In genomic region chr5:139647406-139648204, GRCh38 we compare ENCODE assay signal across 9 cellular contexts. TPM values are rescaled to one million over a fixed set of nuclear protein-coding genes. Genes with fewer than 3 reads are reported as not detected.
A peak's percentile ranks its signal among the peaks of the same experiment; 100 is the strongest.
DNase-seq lines count a peak whose midpoint lies in the region; ATAC-seq and TF ChIP-seq lines count a peak whose summit lies in the region.
"Had no signal": no experiment of that assay in that cellular context is flagged by ENCODE, and none has a peak within 500 bp of the region (broad histone marks: within the 10 kb centered on the region; RNA-seq: fewer than 3 reads in every experiment).

No MANE protein-coding gene starts in this region.

- H3K27ac ChIP-seq in iPS DF 6.9 (ENCODE audit: low read length) (no peak overlapping the region), spleen (peak overlapping the region in 7 of 8 donors; percentile 87 to 95 (median 92))

- WGBS in iPS DF 6.9 (ENCODE audit: insufficient coverage, insufficient read length), result no CpG with 5 or more reads among the region's 48 CpGs
- WGBS in spleen, 5 donors, result 16 to 22% (median 19%) methylated on average over 34 to 48 of the region's 48 CpGs

- CTCF ChIA-PET in WTC11 (lab: Charles Lee), result interaction anchor here (0.7 to 9.5 kb wide), 28 partner anchors 11 to 1294 kb away, joined by 3 to 235 read pairs (median 5); partner anchors contain the start of genes SPATA24 and UBE2D2

- H3K27me3 ChIP-seq in iPS DF 6.9 (ENCODE audit: control insufficient read depth, insufficient read depth, low read length) (peaks cover 5% of the 10 kb centered on the region), spleen (replicated peaks in 1 of 7) (peaks cover 0 to 54% (median 6%) of the 10 kb centered on the region in 7 donors)

- intact Hi-C loops in spleen (cut with DNase I; ENCODE audit: low total_unique reads), result no loop called here

- TF ChIP-seq CTCF in HFF-Myc (IDR thresholded peaks at IDR 0.05; ENCODE audit: low read depth, low read length, missing control alignments), result no peak
- TF ChIP-seq CTCF in WTC11 (IDR thresholded peaks at IDR 0.05), result no peak
- no peak for TF ChIP-seq CTCF in spleen (IDR thresholded peaks at IDR 0.05 in 8 of 11, conservative IDR thresholded peaks at IDR 0.05 in 3 of 11)

- TF ChIP-seq POLR2A in spleen (IDR thresholded peaks at IDR 0.05), result no peak

- ATAC-seq in WTC11 (no peak), GM21381 (IDR thresholded peaks at IDR 0.05; ENCODE audit: unreplicated experiment) (no peak), HG03460 (IDR thresholded peaks at IDR 0.05; ENCODE audit: unreplicated experiment) (no peak)

- H3K36me3 ChIP-seq in iPS DF 6.9 (ENCODE audit: control insufficient read depth, insufficient read depth, low read length) (no peaks in the 10 kb centered on the region), spleen (no peaks in the 10 kb centered on the region)

- H3K9me3 Mint-ChIP-seq in WTC11, result no peaks in the 10 kb centered on the region

- no peak for DNase-seq in HFF-Myc (ENCODE audit: extremely low read depth, low read depth)
- DNase-seq in WTC11 (ENCODE audit: low spot score), result peak; percentile 43
- DNase-seq in iPS DF 6.9 (ENCODE audit: low read depth, low spot score), result no peak
- no peak for DNase-seq in spleen
- no peak for DNase-seq in HPDE6-E6E7 (ENCODE audit: extremely low spot score)
- DNase-seq in middle frontal gyrus (ENCODE audit: extremely low spot score, low spot score), result no peak
- DNase-seq: NCI-H1694 had no signal

- H3K4me3 Mint-ChIP-seq in WTC11, result peak overlapping the region; percentile 84

- no peaks in the 10 kb centered on the region for H3K36me3 Mint-ChIP-seq in WTC11

- POLR2A ChIA-PET in WTC11 (lab: Charles Lee), result interaction anchor here (0.7 to 1.9 kb wide), 19 partner anchors 7 to 134 kb away, joined by 3 to 54 read pairs (median 4); no protein-coding TSS in a partner anchor

- H3K4me1 ChIP-seq in iPS DF 6.9 (ENCODE audit: control insufficient read depth, insufficient read depth, low read length) (peaks cover 13% of the 10 kb centered on the region), spleen (peaks cover 31 to 99% (median 65%) of the 10 kb centered on the region in 6 donors)

- H3K4me1 Mint-ChIP-seq in WTC11, result peaks cover 55% of the 10 kb centered on the region

- H3K9me3 ChIP-seq in iPS DF 6.9 (ENCODE audit: control insufficient read depth, insufficient read depth, low read length), result no peaks in the 10 kb centered on the region
- no peaks in the 10 kb centered on the region for H3K9me3 ChIP-seq in spleen

- peak overlapping the region; percentile 70 for H3K27ac Mint-ChIP-seq in WTC11

- peak overlapping the region; percentile 62 for H3K4me3 ChIP-seq in HFF-Myc (replicated peaks; ENCODE audit: low read depth, low read length)
- H3K4me3 ChIP-seq in iPS DF 6.9 (ENCODE audit: low read length), result peak overlapping the region; percentile 65; the same call in 1 of the 2 replicates
- H3K4me3 ChIP-seq in spleen, result peak overlapping the region; percentile 63 to 98 (median 94)

- peaks cover 32% of the 10 kb centered on the region for H3K27me3 Mint-ChIP-seq in WTC11 (ENCODE audit: low read depth)

TF ChIP-seq in WTC11, 78 proteins besides CTCF, POLR2A, EP300 and RAD21:
- TF ChIP-seq GTF2I (CRISPR knock-in tag; conservative IDR thresholded peaks at IDR 0.05), result peak; percentile 88
- no peak for TF ChIP-seq AR (CRISPR knock-in tag; IDR thresholded peaks at IDR 0.05)
- TF ChIP-seq CREM (CRISPR knock-in tag; IDR thresholded peaks at IDR 0.05), result no peak
- 0 out of 2 replicates have a peak, but pooled peaks have one; percentile 21 for TF ChIP-seq MAX (CRISPR knock-in tag; IDR thresholded peaks at IDR 0.05)

RNA-seq across cellular contexts. Expression of gene CXXC5, which starts 0.5 kb away (rescaled TPM):
- 77.5 to 97.2 TPM (median 78.0 TPM) in 3 replicates for total RNA-seq in WTC11 (2021)
- total RNA-seq in spleen, result 10 to 100 TPM; 57.5 to 69.5 (median 62.8) TPM
- 10 to 100 TPM; 46.4 to 69.5 (median 60.8) TPM for polyA plus RNA-seq in spleen
